8 cellular contexts compared by ENCODE assay signal in the genomic region with DNA sequence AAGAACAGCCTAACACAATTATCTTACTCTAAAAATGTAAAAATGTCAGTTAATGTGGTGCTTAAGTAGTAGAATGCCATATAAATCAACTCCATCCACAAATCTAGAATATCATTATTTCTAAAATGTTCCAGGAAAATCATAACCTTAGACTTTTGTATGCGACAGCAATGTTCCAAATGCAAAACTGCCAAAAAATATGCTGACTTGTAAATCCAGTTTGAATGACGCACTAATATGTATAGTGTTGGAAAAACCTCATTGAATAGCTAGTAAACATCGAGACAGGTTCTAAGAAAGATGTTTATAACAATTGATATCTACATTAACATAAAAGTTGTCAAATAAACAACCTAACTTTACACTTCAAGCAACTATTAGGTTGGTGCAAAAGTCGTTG.
"Had no signal": no experiment of that assay in that cellular context is flagged by ENCODE, and none has a peak within 500 bp of the region (broad histone marks: within the 10 kb centered on the region; RNA-seq: fewer than 3 reads in every experiment).

No MANE protein-coding gene starts in this region.

- H3K4me3 ChIP-seq: GM12878 had no signal

- FAIRE-seq: G401.6, GM12878, GM12891, GM12892, GM18507, GM19239 had no signal

- DNase-seq: GDM1, GF-D8 had no signal

- ATAC-seq: GM12878 had no signal
